15 cellular contexts compared by ENCODE assay signal in genomic region chr4:53490161-53490915, GRCh38.
DNase-seq lines count a peak whose midpoint lies in the region; ATAC-seq, FAIRE-seq and TF ChIP-seq lines count a peak whose summit lies in the region.
"Had no signal": no experiment of that assay in that cellular context is flagged by ENCODE, and none has a peak within 500 bp of the region (broad histone marks: within the 10 kb centered on the region; RNA-seq: fewer than 3 reads in every experiment).

No MANE protein-coding gene starts in this region.

- H3K9me3 Mint-ChIP-seq in GM23338: no peaks in the 10 kb centered on the region; the same call in 2 of the 3 replicates
- H3K9me3 Mint-ChIP-seq in activated CD4-positive, alpha-beta memory T cell treated with anti-CD3 and anti-CD28 coated beads, Interleukin-2, amount 10 ng/mL, durations not matched to agents 7 days and 5 days: no peaks in the 10 kb centered on the region
- H3K9me3 Mint-ChIP-seq: activated T-helper 17 cell treated with anti-CD3 and anti-CD28 coated beads, Interleukin-2, amount 50 U/mL, for 72 hours; stimulated activated memory B cell treated with anti-CD40 and anti-IgM and Interleukin-4, amounts not matched to agents 10 μg/mL and 1 μg/mL and 100 μg/mL, for 72 hours had no signal

- H3K9me3 ChIP-seq in K562 (replicated peaks; ENCODE audit: control insufficient read depth, insufficient read depth, low read depth, low read length) (no peaks in the 10 kb centered on the region), hepatocyte (ENCODE audit: low read depth) (no peaks in the 10 kb centered on the region), subcutaneous abdominal adipose tissue (ENCODE audit: control insufficient read depth in 5 of 5, low read length in 5 of 5) (no peaks in the 10 kb centered on the region)
- H3K9me3 ChIP-seq: tibial nerve had no signal

- 27% methylated on average over 5 of the region's 5 CpGs for WGBS in K562 (ENCODE audit: insufficient coverage, low coverage, missing lambda C conversion rate)
- 47% methylated on average over 5 of the region's 5 CpGs for WGBS in hepatocyte (ENCODE audit: low lambda C conversion rate, missing lambda C conversion rate)

- no peak overlapping the region for H2AFZ ChIP-seq in GM23338
- H2AFZ ChIP-seq in K562 (ENCODE audit: low read depth, low read length): peak overlapping the region; percentile 2; the same call in 1 of the 2 replicates
- H2AFZ ChIP-seq in hepatocyte: no peak overlapping the region

- POLR2A ChIA-PET in K562 (lab: Yijun Ruan, JAX): interaction anchor here (1.1 to 1.2 kb wide), 2 partner anchors 9 to 10 kb away, joined by 3 read pairs; no protein-coding TSS in a partner anchor
- POLR2A ChIA-PET in activated CD4-positive, alpha-beta memory T cell treated with anti-CD3 and anti-CD28 coated beads, Interleukin-2, amount 10 ng/mL, durations not matched to agents 7 days and 5 days (lab: Charles Lee): no interaction called here

- H3K9me2 ChIP-seq in GM23338 (ENCODE audit: insufficient read depth) (no peaks in the 10 kb centered on the region; the same call in 1 of the 2 replicates), hepatocyte (replicated peaks; ENCODE audit: insufficient read depth) (no peaks in the 10 kb centered on the region)

- no peaks in the 10 kb centered on the region; the same call in 2 of the 3 replicates for H3K36me3 Mint-ChIP-seq in GM23338 (ENCODE audit: low read depth)
- H3K36me3 Mint-ChIP-seq in activated CD4-positive, alpha-beta memory T cell treated with anti-CD3 and anti-CD28 coated beads, Interleukin-2, amount 10 ng/mL, durations not matched to agents 7 days and 5 days (ENCODE audit: low read depth): no peaks in the 10 kb centered on the region
- H3K36me3 Mint-ChIP-seq: activated CD8-positive, alpha-beta memory T cell treated with anti-CD3 and anti-CD28 coated beads, Interleukin-2, amount 10 ng/mL, durations not matched to agents 7 days and 5 days; stimulated activated memory B cell treated with anti-CD40 and anti-IgM and Interleukin-4, amounts not matched to agents 10 μg/mL and 1 μg/mL and 100 μg/mL, for 72 hours had no signal

- H3K4me2 ChIP-seq in GM23338: no peak overlapping the region
- no peak overlapping the region for H3K4me2 ChIP-seq in K562 (ENCODE audit: insufficient read depth, low read length)
- peak overlapping the region; percentile 36 for H3K4me2 ChIP-seq in hepatocyte

- TF ChIP-seq CTCF in GM23338 (conservative IDR thresholded peaks at IDR 0.05; ENCODE audit: low read depth in 2 of 2) (no peak), K562 (IDR thresholded peaks at IDR 0.05 in 2 of 3, conservative IDR thresholded peaks at IDR 0.05 in 1 of 3; ENCODE audit: insufficient read depth in 2 of 3, low read depth in 1 of 3, low read length in 3 of 3) (no peak), hepatocyte (IDR thresholded peaks at IDR 0.05; ENCODE audit: poor library complexity) (no peak)

- no peak for TF ChIP-seq EP300 in K562 (IDR thresholded peaks at IDR 0.05; ENCODE audit: low read length)

- no peaks in the 10 kb centered on the region for H3F3A ChIP-seq in GM23338 (replicated peaks; ENCODE audit: low read depth)

- no peaks in the 10 kb centered on the region for H3K4me1 ChIP-seq in GM23338 (ENCODE audit: insufficient read depth)
- H3K4me1 ChIP-seq in K562 (replicated peaks in 1 of 2; ENCODE audit: control insufficient read depth in 2 of 2, insufficient read depth in 2 of 2, low read length in 2 of 2): peaks cover 0 to 4% of the 10 kb centered on the region in 2 experiments; a peak in 2 of 5 replicates
- H3K4me1 ChIP-seq in hepatocyte (ENCODE audit: insufficient read depth): no peaks in the 10 kb centered on the region
- peaks cover 0 to 11% (median 6%) of the 10 kb centered on the region in 5 donors for H3K4me1 ChIP-seq in subcutaneous abdominal adipose tissue (ENCODE audit: control insufficient read depth in 5 of 5, insufficient read depth in 5 of 5, low read length in 5 of 5)

- H3K4me1 Mint-ChIP-seq in GM23338: peaks cover 11% of the 10 kb centered on the region; the same call in 2 of the 3 replicates
- no peaks in the 10 kb centered on the region for H3K4me1 Mint-ChIP-seq in activated CD4-positive, alpha-beta memory T cell treated with anti-CD3 and anti-CD28 coated beads, Interleukin-2, amount 10 ng/mL, durations not matched to agents 7 days and 5 days
- H3K4me1 Mint-ChIP-seq: activated CD8-positive, alpha-beta memory T cell treated with anti-CD3 and anti-CD28 coated beads, Interleukin-2, amount 10 ng/mL, durations not matched to agents 7 days and 5 days; activated T-helper 17 cell treated with anti-CD3 and anti-CD28 coated beads, Interleukin-2, amount 50 U/mL, for 72 hours; B cell; stimulated activated memory B cell treated with anti-CD40 and anti-IgM and Interleukin-4, amounts not matched to agents 10 μg/mL and 1 μg/mL and 100 μg/mL, for 72 hours had no signal

- TF ChIP-seq RAD21 in K562 (CRISPR knock-in tag; conservative IDR thresholded peaks at IDR 0.05 in 1 of 2, IDR thresholded peaks at IDR 0.05 in 1 of 2): no peak

- FAIRE-seq in K562 (lab: Jason Lieb, UNC): no peak

- intact Hi-C loops in K562 (cut with micrococcal nuclease): loop anchor here (10.0 kb wide), 2 partner anchors 476 to 744 kb away; no protein-coding TSS in a partner anchor

- CTCF ChIA-PET in K562 (lab: Yijun Ruan, JAX; ENCODE audit: low intra/inter-chr PET ratio): no interaction called here
- CTCF ChIA-PET in activated CD4-positive, alpha-beta memory T cell treated with anti-CD3 and anti-CD28 coated beads, Interleukin-2, amount 10 ng/mL, durations not matched to agents 7 days and 5 days (lab: Charles Lee): interaction anchor here (1.1 kb wide), 1 partner anchor 9 kb away, joined by 3 read pairs; no protein-coding TSS in a partner anchor

- 0 out of 2 replicates have a peak overlapping the region, but pooled peaks have one; percentile 48 for H3K27ac Mint-ChIP-seq in GM23338
- no peak overlapping the region for H3K27ac Mint-ChIP-seq in activated CD4-positive, alpha-beta memory T cell treated with anti-CD3 and anti-CD28 coated beads, Interleukin-2, amount 10 ng/mL, durations not matched to agents 7 days and 5 days
- H3K27ac Mint-ChIP-seq: activated CD8-positive, alpha-beta memory T cell treated with anti-CD3 and anti-CD28 coated beads, Interleukin-2, amount 10 ng/mL, durations not matched to agents 7 days and 5 days; activated T-helper 17 cell treated with anti-CD3 and anti-CD28 coated beads, Interleukin-2, amount 50 U/mL, for 72 hours; B cell; stimulated activated memory B cell treated with anti-CD40 and anti-IgM and Interleukin-4, amounts not matched to agents 10 μg/mL and 1 μg/mL and 100 μg/mL, for 72 hours had no signal

- H3K79me2 ChIP-seq in GM23338 (replicated peaks; ENCODE audit: insufficient read depth) (no peaks in the 10 kb centered on the region), K562 (ENCODE audit: control insufficient read depth, insufficient read depth, low read length) (no peaks in the 10 kb centered on the region), hepatocyte (no peaks in the 10 kb centered on the region)

- in situ Hi-C loops in K562 (cut with MboI): loop anchor here (25.0 kb wide), 1 partner anchor 747 kb away; the partner anchor contains the start of gene PDGFRA

- H3K27ac ChIP-seq in GM23338 (ENCODE audit: low read depth) (no peak overlapping the region), K562 (ENCODE audit: extremely low read depth, low read depth, low read length) (peak overlapping the region; percentile 18; the same call in 1 of the 3 replicates), hepatocyte (peak overlapping the region; percentile 83), subcutaneous abdominal adipose tissue (ENCODE audit: low read depth, low read length) (peak overlapping the region; percentile 60)
- H3K27ac ChIP-seq: foreskin keratinocyte, tibial nerve had no signal

- H3K27me3 ChIP-seq in GM23338 (ENCODE audit: insufficient read depth): no peaks in the 10 kb centered on the region
- no peaks in the 10 kb centered on the region for H3K27me3 ChIP-seq in K562 (ENCODE audit: control insufficient read depth in 2 of 2, insufficient read depth in 2 of 2, low read length in 2 of 2)
- no peaks in the 10 kb centered on the region for H3K27me3 ChIP-seq in hepatocyte
- H3K27me3 ChIP-seq in subcutaneous abdominal adipose tissue (ENCODE audit: control insufficient read depth in 5 of 5, insufficient read depth in 4 of 5, low read length in 5 of 5): peaks cover 0 to 7% (median 0%) of the 10 kb centered on the region in 5 donors
- H3K27me3 ChIP-seq: tibial nerve had no signal

- H3K4me3 Mint-ChIP-seq in GM23338: no peak overlapping the region
- no peak overlapping the region for H3K4me3 Mint-ChIP-seq in activated CD4-positive, alpha-beta memory T cell treated with anti-CD3 and anti-CD28 coated beads, Interleukin-2, amount 10 ng/mL, durations not matched to agents 7 days and 5 days
- H3K4me3 Mint-ChIP-seq: activated CD8-positive, alpha-beta memory T cell treated with anti-CD3 and anti-CD28 coated beads, Interleukin-2, amount 10 ng/mL, durations not matched to agents 7 days and 5 days; activated T-helper 17 cell treated with anti-CD3 and anti-CD28 coated beads, Interleukin-2, amount 50 U/mL, for 72 hours; B cell; stimulated activated memory B cell treated with anti-CD40 and anti-IgM and Interleukin-4, amounts not matched to agents 10 μg/mL and 1 μg/mL and 100 μg/mL, for 72 hours had no signal

- H4K20me1 ChIP-seq in GM23338 (replicated peaks; ENCODE audit: insufficient read depth) (no peaks in the 10 kb centered on the region), K562 (replicated peaks; ENCODE audit: control insufficient read depth, insufficient read depth, low read length) (no peaks in the 10 kb centered on the region), hepatocyte (ENCODE audit: insufficient read depth, poor library complexity, severe bottlenecking) (no peaks in the 10 kb centered on the region)

- H3K9ac ChIP-seq in K562 (ENCODE audit: insufficient read depth in 1 of 2, low read depth in 2 of 2, low read length in 2 of 2) (no peak overlapping the region), subcutaneous abdominal adipose tissue (ENCODE audit: low read length in 5 of 5) (no peak overlapping the region)

- no peak for TF ChIP-seq POLR2A in K562 (conservative IDR thresholded peaks at IDR 0.05)

- ATAC-seq in GM23338 (no peak), K562 (no peak), GM19328 (IDR thresholded peaks at IDR 0.05; ENCODE audit: unreplicated experiment) (no peak)
- ATAC-seq: activated CD8-positive, alpha-beta memory T cell treated with anti-CD3 and anti-CD28 coated beads, Interleukin-2, amount 10 ng/mL, durations not matched to agents 7 days and 5 days; activated T-helper 17 cell treated with anti-CD3 and anti-CD28 coated beads, Interleukin-2, amount 50 U/mL, for 72 hours; stimulated activated memory B cell treated with anti-CD40 and anti-IgM and Interleukin-4, amounts not matched to agents 10 μg/mL and 1 μg/mL and 100 μg/mL, for 72 hours had no signal

- DNase-seq in GM23338 (ENCODE audit: low spot score): no peak
- no peak for DNase-seq in K562 (ENCODE audit: extremely low read depth in 1 of 4, low spot score in 3 of 4)
- DNase-seq in hepatocyte (ENCODE audit: low spot score): peak; percentile 39
- no peak for DNase-seq in NCI-H146 treated with DMSO at 0.1 percent for 48 hours (lab: John Stamatoyannopoulos, UW; ENCODE audit: unreplicated experiment)
- no peak for DNase-seq in activated CD4-positive, alpha-beta memory T cell treated with anti-CD3 and anti-CD28 coated beads, Interleukin-2, amount 10 ng/mL, durations not matched to agents 7 days and 5 days
- DNase-seq: activated CD8-positive, alpha-beta memory T cell treated with anti-CD3 and anti-CD28 coated beads, Interleukin-2, amount 10 ng/mL, durations not matched to agents 7 days and 5 days; central memory CD4-positive, alpha-beta T cell; effector memory CD4-positive, alpha-beta T cell had no signal

- H3K36me3 ChIP-seq in GM23338 (ENCODE audit: insufficient read depth) (no peaks in the 10 kb centered on the region), K562 (ENCODE audit: control insufficient read depth, insufficient read depth, low read length) (no peaks in the 10 kb centered on the region), hepatocyte (replicated peaks; ENCODE audit: insufficient read depth, low read depth) (no peaks in the 10 kb centered on the region), subcutaneous abdominal adipose tissue (ENCODE audit: control insufficient read depth in 5 of 5, insufficient read depth in 5 of 5, low read length in 5 of 5) (peaks cover 0 to 8% (median 3%) of the 10 kb centered on the region in 5 donors)
- H3K36me3 ChIP-seq: tibial nerve had no signal

- no peaks in the 10 kb centered on the region for H3K9me1 ChIP-seq in K562 (ENCODE audit: control insufficient read depth, insufficient read depth, low read length)

- no TSS peak for BruUV-seq in K562 (replicated peaks; lab: Mats Ljungman, UMichigan)

- peaks cover 5% of the 10 kb centered on the region for H3K27me3 Mint-ChIP-seq in GM23338 (ENCODE audit: insufficient read depth, low read depth, poor library complexity)
- H3K27me3 Mint-ChIP-seq in activated CD4-positive, alpha-beta memory T cell treated with anti-CD3 and anti-CD28 coated beads, Interleukin-2, amount 10 ng/mL, durations not matched to agents 7 days and 5 days: peaks cover 20% of the 10 kb centered on the region

- H3K4me3 ChIP-seq in GM23338 (no peak overlapping the region), K562 (no peak overlapping the region), hepatocyte (no peak overlapping the region), subcutaneous abdominal adipose tissue (ENCODE audit: low read depth in 1 of 5, low read length in 5 of 5) (no peak overlapping the region)
- H3K4me3 ChIP-seq: tibial nerve had no signal
